ENCODE assay signal across 27 cellular contexts in genomic region chr5:2019716-2020115, GRCh38.
"Had no signal": no experiment of that assay in that cellular context is flagged by ENCODE, and none has a peak within 500 bp of the region (broad histone marks: within the 10 kb centered on the region; RNA-seq: fewer than 3 reads in every experiment).

No MANE protein-coding gene starts in this region.

- H3K4me1 ChIP-seq: heart right ventricle, left ventricle myocardium inferior, neural progenitor cell, pancreas, prostate gland, stomach, testis, thyroid gland, transverse colon, upper lobe of left lung had no signal

- H3K9me3 ChIP-seq: heart right ventricle, left ventricle myocardium inferior, pancreas, prostate gland, stomach, testis, thyroid gland, transverse colon, upper lobe of left lung had no signal

- H3K36me3 Mint-ChIP-seq: mesothelial cell of epicardium, naive B cell, natural killer cell, neural progenitor cell had no signal

- ATAC-seq: left colon; pancreas; right cardiac atrium; sciatic nerve; stimulated activated naive CD8-positive, alpha-beta T cell treated with anti-CD3 and anti-CD28 coated beads, Interleukin-15, Interleukin-2, amounts not matched to agents 100 U/mL and 50 U/mL, for 24 hours had no signal

- H3K27me3 ChIP-seq: testis, thyroid gland, transverse colon, upper lobe of left lung had no signal

- DNase-seq: heart right ventricle; left colon; left ventricle myocardium inferior; mesendoderm; naive B cell; natural killer cell; nephron progenitor cell; pancreas; retina; right cardiac atrium; stimulated activated CD4-positive, alpha-beta T cell treated with anti-CD3 and anti-CD28 coated beads, Interleukin-12 subunit alpha, Interleukin-12 subunit beta, amount 100 ng/mL, for 4 hours; stimulated activated CD4-positive, alpha-beta T cell treated with anti-CD3 and anti-CD28 coated beads, Interleukin-15, amount 100 ng/mL, for 24 hours; stimulated activated CD4-positive, alpha-beta T cell treated with anti-CD3 and anti-CD28 coated beads, Interleukin-2, amount 100 ng/mL, for 24 hours; stimulated activated CD4-positive, alpha-beta T cell treated with anti-CD3 and anti-CD28 coated beads, Interleukin-4, amount 100 ng/mL, for 1 hour; stimulated activated naive CD8-positive, alpha-beta T cell treated with anti-CD3 and anti-CD28 coated beads, Interleukin-15, Interleukin-2, amounts not matched to agents 100 U/mL and 50 U/mL, for 24 hours; stomach; testis; thyroid gland; transverse colon; upper lobe of left lung had no signal

- H3K4me3 ChIP-seq: heart right ventricle, hepatocyte, left ventricle myocardium inferior, lung, neural progenitor cell, pancreas, prostate gland, skin epidermis, stomach, testis, thyroid gland, transverse colon, upper lobe of left lung had no signal

- H3K4me3 Mint-ChIP-seq: mesothelial cell of epicardium, natural killer cell, neural progenitor cell had no signal

- FAIRE-seq: pancreas had no signal

- H3K9me3 Mint-ChIP-seq: natural killer cell, nephron progenitor cell, neural progenitor cell had no signal

- H3K27ac Mint-ChIP-seq: mesothelial cell of epicardium, naive B cell, natural killer cell, nephron progenitor cell had no signal

- H3K36me3 ChIP-seq: heart right ventricle, left ventricle myocardium inferior, neural progenitor cell, pancreas, prostate gland, stomach, thyroid gland, transverse colon, upper lobe of left lung had no signal

- H3K4me1 Mint-ChIP-seq: mesothelial cell of epicardium, naive B cell, natural killer cell, neural progenitor cell had no signal
